In the genomic region with DNA sequence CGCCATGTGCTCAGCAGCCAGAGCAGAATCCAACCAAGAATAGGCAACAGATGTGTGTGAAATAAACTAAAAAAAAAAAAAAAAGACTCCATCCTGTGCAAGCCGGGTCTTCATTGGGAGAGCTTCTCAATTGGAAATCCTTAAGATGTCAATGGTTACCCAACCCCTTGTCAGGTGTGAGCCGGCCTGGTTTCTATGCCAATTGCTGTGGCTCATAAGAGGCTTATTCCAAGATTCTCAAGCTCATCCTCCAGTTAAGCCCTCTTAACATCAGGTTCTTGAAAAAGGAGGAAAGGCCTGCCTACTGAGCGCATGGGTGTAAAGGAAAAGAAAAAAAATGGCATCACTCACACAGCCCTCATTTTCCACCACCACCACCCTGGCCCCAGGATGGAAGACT, we compare ENCODE assay signal across 22 cellular contexts.
"Had no signal": no experiment of that assay in that cellular context is flagged by ENCODE, and none has a peak within 500 bp of the region (broad histone marks: within the 10 kb centered on the region; RNA-seq: fewer than 3 reads in every experiment).

No MANE protein-coding gene starts in this region.

- H3K27ac ChIP-seq: HL-60, KMS-11, PC-9, Peyer's patch, SJCRH30 had no signal

- H3K4me3 ChIP-seq: K562, PC-9, Peyer's patch, SJCRH30 had no signal

- H3K27me3 Mint-ChIP-seq: IgD-negative memory B cell had no signal

- H3K9me3 ChIP-seq: Peyer's patch, SJCRH30 had no signal

- H3K4me1 Mint-ChIP-seq: IgD-negative memory B cell had no signal

- ATAC-seq: K562, Right ventricle myocardium inferior, SK-N-SH treated with all-trans-retinoic acid at 6 μM for 48 hours had no signal

- H3K4me3 Mint-ChIP-seq: IgD-negative memory B cell had no signal

- DNase-seq: Kasumi-1, MM.1S, NCI-H1092 treated with DMSO at 0.1 percent for 48 hours, NCI-H1436, NCI-H187 treated with DMSO at 0.1 percent for 48 hours, NCI-H2029 treated with DMSO at 0.1 percent for 48 hours, NCI-H2171 treated with DMSO at 0.1 percent for 48 hours, NCI-H345, NCI-H446 treated with DMSO at 0.1 percent for 48 hours, NCI-H510A treated with DMSO at 0.1 percent for 48 hours, NCI-H526, OCI-M1, PC-9, Peyer's patch, SHP77 treated with DMSO at 0.1 percent for 48 hours, SJCRH30 had no signal

- H3K27ac Mint-ChIP-seq: IgD-negative memory B cell had no signal

- H3K4me1 ChIP-seq: Peyer's patch, SJCRH30 had no signal

- H3K9ac ChIP-seq: KMS-11 had no signal

- H3K36me3 ChIP-seq: Peyer's patch, SJCRH30 had no signal

- H3K27me3 ChIP-seq: Peyer's patch had no signal
